In the genomic region with DNA sequence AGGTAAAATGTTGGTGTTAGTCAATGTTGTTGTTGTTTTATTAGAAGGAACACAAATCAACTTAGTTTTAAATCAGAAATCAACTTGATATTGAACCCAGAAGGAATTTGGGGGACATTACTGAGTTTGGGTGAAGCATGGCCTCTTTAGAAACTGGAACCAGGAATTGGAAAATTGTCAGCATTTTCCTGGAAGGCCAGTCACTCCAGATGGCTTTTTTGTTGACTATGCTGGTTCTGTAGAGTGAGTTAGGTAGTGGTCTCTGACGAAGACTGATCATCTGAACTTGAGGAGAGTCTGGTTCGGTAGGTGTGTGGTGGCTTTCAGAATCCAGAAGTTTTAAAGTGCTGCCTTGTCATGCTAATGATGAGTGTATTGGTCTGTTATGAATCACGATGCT, we compare ENCODE assay signal across 22 cellular contexts.
"Had no signal": no experiment of that assay in that cellular context is flagged by ENCODE, and none has a peak within 500 bp of the region (broad histone marks: within the 10 kb centered on the region; RNA-seq: fewer than 3 reads in every experiment).

No MANE protein-coding gene starts in this region.

- H3K4me3 ChIP-seq: K562, SJSA1, SK-N-MC had no signal

- H3K9me3 ChIP-seq: SJSA1 had no signal

- H3K36me3 ChIP-seq: SJSA1 had no signal

- H3K4me2 ChIP-seq: KMS-11 had no signal

- ATAC-seq: K562 had no signal

- H3K9ac ChIP-seq: KMS-11 had no signal

- H3K4me1 Mint-ChIP-seq: IgD-negative memory B cell had no signal

- H3K36me3 Mint-ChIP-seq: IgD-negative memory B cell had no signal

- FAIRE-seq: K562, RCC 7860 had no signal

- DNase-seq: Kasumi-1, MM.1S, NCI-H1092 treated with DMSO at 0.1 percent for 48 hours, NCI-H1436, NCI-H187, NCI-H2029, NCI-H2081 treated with DMSO at 0.1 percent for 48 hours, NCI-H2171, NCI-H226, NCI-H510A, NCI-H524 treated with DMSO at 0.1 percent for 48 hours, NCI-H69, NCI-H774, Right ventricle myocardium superior, RPMI8226, SIG-M5 had no signal

- H3K4me3 Mint-ChIP-seq: IgD-negative memory B cell had no signal

- H3K27ac Mint-ChIP-seq: IgD-negative memory B cell had no signal

- H3K27ac ChIP-seq: KMS-11, SJSA1, SK-N-MC had no signal

- H3K27me3 ChIP-seq: SJSA1 had no signal
